Comparison of ENCODE assay signal across 10 cellular contexts in the genomic region with DNA sequence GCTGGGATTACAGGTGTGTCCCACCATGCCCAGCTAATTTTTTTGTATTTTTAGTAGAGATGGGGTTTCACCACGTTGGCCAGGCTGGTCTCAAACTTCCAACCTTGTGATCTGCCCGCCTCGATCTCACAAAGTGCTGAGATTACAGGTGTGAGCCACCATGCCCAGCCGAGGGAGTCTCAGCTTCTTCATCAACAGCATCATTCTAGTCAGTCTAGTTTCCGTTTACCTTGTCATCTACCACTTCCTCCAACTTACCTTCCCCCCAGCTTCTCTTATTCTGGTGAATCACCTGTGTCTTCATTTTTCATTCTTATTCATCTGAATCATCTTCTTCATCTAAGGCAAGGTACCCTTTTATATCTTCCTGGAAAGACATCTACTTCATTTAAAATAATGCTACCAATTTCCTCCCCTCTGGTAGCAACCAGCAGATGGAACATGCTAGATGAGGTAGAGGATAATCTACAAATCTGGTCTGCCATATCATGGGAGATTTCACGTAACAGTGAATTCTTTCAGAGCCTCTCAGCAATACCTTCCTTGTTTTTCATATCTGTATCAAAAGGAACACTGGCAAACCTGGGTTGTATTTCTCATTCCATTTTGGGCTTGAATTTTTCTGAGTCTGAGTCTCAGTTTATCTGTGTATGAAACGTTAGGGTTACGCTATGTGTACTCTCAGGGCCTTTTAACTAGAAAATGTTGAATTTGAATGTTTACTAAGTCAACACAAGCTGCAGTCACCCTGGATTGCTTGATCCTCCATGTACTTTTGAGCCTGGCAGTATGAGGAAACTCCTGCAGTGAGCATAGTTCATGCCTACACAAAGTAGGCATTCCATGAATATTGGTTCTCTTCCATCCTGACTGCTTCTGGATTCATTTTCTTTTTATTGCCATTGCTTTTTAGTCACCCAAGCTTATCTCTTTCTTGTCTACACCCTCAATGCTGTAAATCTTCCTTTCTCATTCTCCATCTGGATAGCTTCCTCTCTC. TPM values are rescaled to one million over a fixed set of nuclear protein-coding genes. Genes with fewer than 3 reads are reported as not detected.
A peak's percentile ranks its signal among the peaks of the same experiment; 100 is the strongest.
DNase-seq lines count a peak whose midpoint lies in the region; ATAC-seq, FAIRE-seq and TF ChIP-seq lines count a peak whose summit lies in the region.
"Had no signal": no experiment of that assay in that cellular context is flagged by ENCODE, and none has a peak within 500 bp of the region (broad histone marks: within the 10 kb centered on the region; RNA-seq: fewer than 3 reads in every experiment).

No MANE protein-coding gene starts in this region.

- no peak for ATAC-seq in HG02938 (IDR thresholded peaks at IDR 0.05; ENCODE audit: unreplicated experiment)

- H3K27ac ChIP-seq in PC-9 (peak overlapping the region; percentile 42), esophagus squamous epithelium (peak overlapping the region in 3 of 4 donors; percentile 27 to 52 (median 30))

- BruUV-seq in PC-9 (replicated peaks; lab: Mats Ljungman, UMichigan), result no TSS peak

- DNase-seq in PC-9 (peak in 1 of 2 experiments; percentile 87), activated T-cell treated with anti-CD3 and anti-CD28 coated beads for 24 hours (ENCODE audit: low read depth) (peak; percentile 44), esophagus squamous epithelium (lab: John Stamatoyannopoulos, UW) (no peak), SIG-M5 (lab: John Stamatoyannopoulos, UW) (no peak), HTR-8/SVneo (ENCODE audit: insufficient read length, low spot score) (no peak)
- DNase-seq in stimulated activated CD4-positive, alpha-beta T cell treated with anti-CD3 and anti-CD28 coated beads, TNF-alpha, amount 100 ng/mL, for 24 hours (ENCODE audit: low read depth in 3 of 3), result peak in 2 of 3 experiments; percentile 26 to 56
- no peak for DNase-seq in effector CD8-positive, alpha-beta T cell (lab: John Stamatoyannopoulos, UW)
- DNase-seq: DND-41, NCI-H2081 treated with DMSO at 0.1 percent for 48 hours had no signal

- intact Hi-C loops in PC-9 (cut with micrococcal nuclease; ENCODE audit: unreplicated experiment), result no loop called here
- intact Hi-C loops in esophagus squamous epithelium (cut with DNase I), result no loop called here

- H3K4me3 ChIP-seq in PC-9 (no peak overlapping the region), esophagus squamous epithelium (no peak overlapping the region)

- no peak for TF ChIP-seq POLR2A in esophagus squamous epithelium (IDR thresholded peaks at IDR 0.05)

- H3F3A ChIP-seq in PC-9 (ENCODE audit: insufficient read depth, low read depth), result peaks cover 27% of the 10 kb centered on the region

- POLR2A ChIA-PET in PC-9 (lab: Charles Lee; ENCODE audit: unreplicated experiment), result interaction anchor here (0.5 kb wide), 1 partner anchor 18 kb away, joined by 3 read pairs; no protein-coding TSS in a partner anchor

- H3K27me3 ChIP-seq in PC-9 (ENCODE audit: insufficient read depth, low read depth), result no peaks in the 10 kb centered on the region
- no peaks in the 10 kb centered on the region for H3K27me3 ChIP-seq in esophagus squamous epithelium

- 0 out of 2 replicates have a peak, but pooled peaks cover 4% of the 10 kb centered on the region for H3K36me3 ChIP-seq in PC-9 (ENCODE audit: low read depth)
- H3K36me3 ChIP-seq in esophagus squamous epithelium, result peaks cover 0 to 10% (median 0%) of the 10 kb centered on the region in 3 donors

- no peaks in the 10 kb centered on the region for H4K20me1 ChIP-seq in PC-9 (ENCODE audit: insufficient read depth)

- H3K9me3 ChIP-seq in PC-9 (ENCODE audit: insufficient read depth, low read depth) (no peaks in the 10 kb centered on the region), esophagus squamous epithelium (no peaks in the 10 kb centered on the region)

- H2AFZ ChIP-seq in PC-9, result no peak overlapping the region

- peak overlapping the region; percentile 13; the same call in 1 of the 2 replicates for H3K4me2 ChIP-seq in PC-9

- H3K9me2 ChIP-seq in PC-9 (ENCODE audit: insufficient read depth), result no peaks in the 10 kb centered on the region

- H3K4me1 ChIP-seq in PC-9 (replicated peaks; ENCODE audit: insufficient read depth) (peaks cover 53% of the 10 kb centered on the region), esophagus squamous epithelium (peaks cover 0 to 51% (median 20%) of the 10 kb centered on the region in 3 donors)

- TF ChIP-seq CTCF in PC-9 (conservative IDR thresholded peaks at IDR 0.05) (no peak), esophagus squamous epithelium (IDR thresholded peaks at IDR 0.05) (no peak)

- 80 to 84% methylated on average over 8 of the region's 8 CpGs for WGBS in esophagus squamous epithelium, 2 donors

- FAIRE-seq in HTR-8/SVneo (lab: Jason Lieb, UNC), result no peak

- CTCF ChIA-PET in PC-9 (lab: Charles Lee), result no interaction called here

- peaks cover 81% of the 10 kb centered on the region for H3K79me2 ChIP-seq in PC-9 (ENCODE audit: low read depth)

RNA-seq across cellular contexts. Expression of a gene that starts 16.8 kb away (rescaled TPM):
- 113 and 148 TPM in 2 replicates for total RNA-seq in PC-9 (2021)
- 100 to 1,000 TPM in 2 of 4 donors, 10 to 100 TPM in 2; 41.4 to 369 (median 97.3) TPM for total RNA-seq in esophagus squamous epithelium

Comparison
In these comparisons a context has a peak if more than half of its experiments do, and no peak if none do; other contexts are left out.
1. DNase-seq: peak in activated T-cell treated with anti-CD3 and anti-CD28 coated beads for 24 hours (single experiment) and stimulated activated CD4-positive, alpha-beta T cell treated with anti-CD3 and anti-CD28 coated beads, TNF-alpha, amount 100 ng/mL, for 24 hours (2 of 3); none in esophagus squamous epithelium (single experiment), effector CD8-positive, alpha-beta T cell (single experiment), SIG-M5 (single experiment) and HTR-8/SVneo (single experiment).